21 cellular contexts compared by ENCODE assay signal in the genomic region with DNA sequence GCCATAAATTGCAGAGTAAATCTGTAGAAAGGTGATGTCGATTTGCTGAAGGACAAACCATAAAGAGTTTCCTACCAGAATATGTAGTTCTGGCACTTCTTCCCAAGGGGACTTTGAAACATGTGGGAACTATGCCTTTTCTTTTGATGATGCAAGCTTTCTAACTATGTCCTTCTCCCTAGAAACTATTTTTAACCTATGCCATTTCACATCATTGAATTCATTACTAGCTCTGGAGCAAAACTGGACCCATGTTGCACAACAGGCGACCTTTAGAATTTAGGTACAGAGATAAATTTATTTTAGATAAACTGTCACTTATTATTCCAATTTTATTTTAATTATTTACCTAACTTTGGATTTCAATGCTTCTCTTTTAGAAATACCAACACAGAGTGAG.
"Had no signal": no experiment of that assay in that cellular context is flagged by ENCODE, and none has a peak within 500 bp of the region (broad histone marks: within the 10 kb centered on the region; RNA-seq: fewer than 3 reads in every experiment).

No MANE protein-coding gene starts in this region.

- H3K36me3 ChIP-seq: heart right ventricle, right atrium auricular region, tibial artery, WERI-Rb-1 had no signal

- H3K4me3 ChIP-seq: heart right ventricle, lung, right atrium auricular region, skin epidermis, tibial artery had no signal

- H3K27ac ChIP-seq: heart right ventricle, right atrium auricular region, skin epidermis, tibial artery, WERI-Rb-1 had no signal

- DNase-seq: activated CD4-positive, alpha-beta T cell treated with anti-CD3 and anti-CD28 coated beads, Interleukin-2, amount 10 ng/mL, durations not matched to agents 7 days and 5 days; activated CD4-positive, CD25-positive, alpha-beta regulatory T cell treated with anti-CD3 and anti-CD28 coated beads, Interleukin-2, amount 50 U/mL, for 72 hours; activated CD8-positive, alpha-beta memory T cell treated with anti-CD3 and anti-CD28 coated beads, Interleukin-2, amount 10 ng/mL, durations not matched to agents 7 days and 5 days; activated CD8-positive, alpha-beta T cell treated with anti-CD3 and anti-CD28 coated beads for 36 hours; activated effector memory CD4-positive, alpha-beta T cell treated with anti-CD3 and anti-CD28 coated beads, Interleukin-2, amount 50 U/mL, for 16 hours; activated T-cell treated with anti-CD3 and anti-CD28 coated beads for 4 hours; aorta; caudate nucleus; dermis blood vessel endothelial cell; effector CD8-positive, alpha-beta T cell; erythroblast; heart right ventricle; islet precursor cell; naive thymus-derived CD8-positive, alpha-beta T cell; stimulated activated CD4-positive, alpha-beta T cell treated with anti-CD3 and anti-CD28 coated beads, Interleukin-1b, Interleukin-23, amount 100 ng/mL, for 48 hours; substantia nigra; tibial artery; WERI-Rb-1 had no signal

- H3K27me3 ChIP-seq: heart right ventricle, right atrium auricular region, tibial artery had no signal

- H3K4me1 ChIP-seq: heart right ventricle, right atrium auricular region, tibial artery had no signal
